ENCODE assay signal across 8 cellular contexts in genomic region chr19:3699071-3699740, GRCh38. TPM values are rescaled to one million over a fixed set of nuclear protein-coding genes. Genes with fewer than 3 reads are reported as not detected.
DNase-seq lines count a peak whose midpoint lies in the region; ATAC-seq, FAIRE-seq and TF ChIP-seq lines count a peak whose summit lies in the region.

No MANE protein-coding gene starts in this region.

- FAIRE-seq in GM12892 (lab: Jason Lieb, UNC) = peak; percentile 70

- intact Hi-C loops in colonic mucosa (cut with DNase I) (no loop called here), right lobe of liver (cut with DNase I) (no loop called here)

- ATAC-seq in RWPE2 (ENCODE audit: low read depth) (peak; percentile 53), right lobe of liver (peak; percentile 35 to 53 (median 50)), HG02759 (IDR thresholded peaks at IDR 0.05; ENCODE audit: unreplicated experiment) (no peak)
- ATAC-seq in stimulated activated naive CD8-positive, alpha-beta T cell treated with anti-CD3 and anti-CD28 coated beads, Interleukin-15, amount 100 ng/mL, for 72 hours = peak; percentile 3

- peak; percentile 58 for DNase-seq in 8988T
- peak; percentile 61 for DNase-seq in GM12892 (ENCODE audit: insufficient read length)
- DNase-seq in RWPE2 (ENCODE audit: low spot score) = no peak
- DNase-seq in colonic mucosa = peak; percentile 48
- DNase-seq in right lobe of liver = peak in 1 of 3 donors; percentile 44
- DNase-seq in stimulated activated naive CD8-positive, alpha-beta T cell treated with anti-CD3 and anti-CD28 coated beads, Interleukin-15, amount 100 ng/mL, for 72 hours = peak in 1 of 2 donors; percentile 29
- DNase-seq in kidney glomerular epithelial cell (lab: John Stamatoyannopoulos, UW) = no peak

- WGBS in right lobe of liver (ENCODE audit: insufficient coverage, low coverage, low lambda C conversion rate, missing lambda C conversion rate) = 0% methylated on average over 17 of the region's 31 CpGs

- no peak for TF ChIP-seq CTCF in RWPE2 (IDR thresholded peaks at IDR 0.05; ENCODE audit: poor library complexity, severe bottlenecking)
- TF ChIP-seq CTCF in colonic mucosa (IDR thresholded peaks at IDR 0.05) = no peak
- no peak for TF ChIP-seq CTCF in right lobe of liver (IDR thresholded peaks at IDR 0.05)

- no peaks in the 10 kb centered on the region for H3K27me3 Mint-ChIP-seq in stimulated activated naive CD8-positive, alpha-beta T cell treated with anti-CD3 and anti-CD28 coated beads, Interleukin-15, amount 100 ng/mL, for 72 hours

- H3K4me3 Mint-ChIP-seq in stimulated activated naive CD8-positive, alpha-beta T cell treated with anti-CD3 and anti-CD28 coated beads, Interleukin-15, amount 100 ng/mL, for 72 hours = peak overlapping the region; percentile 95 to 96

- peak overlapping the region; percentile 88 to 95 for H3K27ac Mint-ChIP-seq in stimulated activated naive CD8-positive, alpha-beta T cell treated with anti-CD3 and anti-CD28 coated beads, Interleukin-15, amount 100 ng/mL, for 72 hours

- H3K9me3 Mint-ChIP-seq in stimulated activated naive CD8-positive, alpha-beta T cell treated with anti-CD3 and anti-CD28 coated beads, Interleukin-15, amount 100 ng/mL, for 72 hours = no peaks in the 10 kb centered on the region

- H3K27me3 ChIP-seq in RWPE2 (ENCODE audit: insufficient read depth, poor library complexity, severe bottlenecking) = no peaks in the 10 kb centered on the region
- H3K27me3 ChIP-seq in colonic mucosa = no peaks in the 10 kb centered on the region
- H3K27me3 ChIP-seq in right lobe of liver = no peaks in the 10 kb centered on the region

- H3K4me3 ChIP-seq in RWPE2 (ENCODE audit: severe bottlenecking) (peak overlapping the region; percentile 96), colonic mucosa (peak overlapping the region; percentile 87), right lobe of liver (peak overlapping the region; percentile 61 to 86 (median 71))

- H3K9me3 ChIP-seq in RWPE2 (ENCODE audit: severe bottlenecking) = no peaks in the 10 kb centered on the region
- H3K9me3 ChIP-seq in colonic mucosa = no peaks in the 10 kb centered on the region
- H3K9me3 ChIP-seq in right lobe of liver = no peaks in the 10 kb centered on the region

- H3K36me3 ChIP-seq in RWPE2 (ENCODE audit: low read depth) (no peaks in the 10 kb centered on the region), colonic mucosa (no peaks in the 10 kb centered on the region), right lobe of liver (no peaks in the 10 kb centered on the region)

- no peaks in the 10 kb centered on the region for H3K4me1 ChIP-seq in RWPE2 (ENCODE audit: insufficient read depth, poor library complexity, severe bottlenecking)
- no peaks in the 10 kb centered on the region for H3K4me1 ChIP-seq in colonic mucosa
- H3K4me1 ChIP-seq in right lobe of liver = no peaks in the 10 kb centered on the region

- peaks cover 48% of the 10 kb centered on the region for H3K4me1 Mint-ChIP-seq in stimulated activated naive CD8-positive, alpha-beta T cell treated with anti-CD3 and anti-CD28 coated beads, Interleukin-15, amount 100 ng/mL, for 72 hours

- no peak for TF ChIP-seq POLR2A in GM12892 (IDR thresholded peaks at IDR 0.05; ENCODE audit: low read depth, low read length)
- TF ChIP-seq POLR2A in right lobe of liver (IDR thresholded peaks at IDR 0.05) = peak; percentile 15

- H3K27ac ChIP-seq in RWPE2 (ENCODE audit: poor library complexity, severe bottlenecking) (peak overlapping the region; percentile 21), colonic mucosa (peak overlapping the region; percentile 67), right lobe of liver (peak overlapping the region; percentile 53 to 81 (median 66))

- H3K9ac ChIP-seq in colonic mucosa (ENCODE audit: low read depth in 2 of 2, low read length in 2 of 2) = peak overlapping the region; percentile 88 to 89

RNA-seq across cellular contexts. Expression of gene PIP5K1C, which starts 1.1 kb away (rescaled TPM):
- polyA plus RNA-seq in GM12892 (2012; ENCODE audit: missing spikeins) = 6.3 TPM
- total RNA-seq in colonic mucosa (10 to 100 TPM; 22.8 to 31.2 TPM), right lobe of liver (1 to 10 TPM; 5.3 to 9.8 (median 7.6) TPM)

RNA-seq across cellular contexts. Expression of gene TJP3, which starts 9.0 kb away (rescaled TPM):
- not detected for polyA plus RNA-seq in GM12892 (2012; ENCODE audit: missing spikeins)
- 100 to 1,000 TPM; 268 to 296 TPM for total RNA-seq in colonic mucosa
- 10 to 100 TPM in 5 of 6 experiments, 1 to 10 TPM in 1; 7.9 to 27.0 (median 16.5) TPM for total RNA-seq in right lobe of liver

Comparison
In these comparisons a context has a peak if more than half of its experiments do, and no peak if none do; other contexts are left out.
1. DNase-seq: peak in 8988T (single experiment), GM12892 (single experiment) and colonic mucosa (single experiment); none in RWPE2 (single experiment) and kidney glomerular epithelial cell (single experiment).
2. RNA of gene TJP3, which starts 9.0 kb away (total RNA-seq): 268 to 296 TPM in colonic mucosa; 7.9 to 27.0 TPM in right lobe of liver; every median in the first group is over 4 times any median in the second.
3. Peak in every context shown above with its lines, with median percentiles within 50 percentile points of each other: H3K27ac ChIP-seq and H3K4me3 ChIP-seq.